In genomic region chr9:129884220-129885017, GRCh38 we compare ENCODE assay signal across 8 cellular contexts.
DNase-seq lines count a peak whose midpoint lies in the region; ATAC-seq, FAIRE-seq and TF ChIP-seq lines count a peak whose summit lies in the region.

No MANE protein-coding gene starts in this region.

- peak overlapping the region; percentile 27; the same call in 1 of the 2 replicates for H3K4me3 ChIP-seq in WI38 (ENCODE audit: low read depth, low read length)
- H3K4me3 ChIP-seq in cardiac fibroblast (replicated peaks in 1 of 2; ENCODE audit: low read depth in 2 of 2, low read length in 2 of 2), result peak overlapping the region; percentile 11 to 24

- TF ChIP-seq CTCF in WI38 (IDR thresholded peaks at IDR 0.05; ENCODE audit: low read depth, low read length) (no peak), cardiac fibroblast (IDR thresholded peaks at IDR 0.05; ENCODE audit: low read depth, low read length) (no peak)

- DNase-seq in GM18507 (ENCODE audit: extremely low spot score, insufficient read length, low read depth) (peak; percentile 77), NCI-H2196 treated with DMSO at 0.1 percent for 48 hours (lab: John Stamatoyannopoulos, UW; ENCODE audit: unreplicated experiment) (peak; percentile 78), cardiac fibroblast (ENCODE audit: low read depth in 2 of 2) (peak; percentile 71 to 74), inferior parietal cortex (ENCODE audit: extremely low spot score) (peak; percentile 86)
- DNase-seq in stimulated activated CD4-positive, alpha-beta T cell treated with anti-CD3 and anti-CD28 coated beads, Interleukin-12 subunit alpha, Interleukin-12 subunit beta, amount 100 ng/mL, for 4 hours, result peak; percentile 95

- peak; percentile 40 for ATAC-seq in HG03064 (IDR thresholded peaks at IDR 0.05; ENCODE audit: low read depth, unreplicated experiment)
- ATAC-seq in HG02588 (IDR thresholded peaks at IDR 0.05; ENCODE audit: unreplicated experiment), result no peak

- peak; percentile 91 for FAIRE-seq in GM18507 (lab: Jason Lieb, UNC)
